Comparison of ENCODE assay signal across 9 cellular contexts in genomic region chr15:74780983-74781672, GRCh38. TPM values are rescaled to one million over a fixed set of nuclear protein-coding genes. Genes with fewer than 3 reads are reported as not detected.
DNase-seq lines count a peak whose midpoint lies in the region; ATAC-seq and TF ChIP-seq lines count a peak whose summit lies in the region.
"Had no signal": no experiment of that assay in that cellular context is flagged by ENCODE, and none has a peak within 500 bp of the region (broad histone marks: within the 10 kb centered on the region; RNA-seq: fewer than 3 reads in every experiment).

No MANE protein-coding gene starts in this region.

- peak overlapping the region; percentile 81 for H3K27ac ChIP-seq in CD4-positive, alpha-beta memory T cell (ENCODE audit: low read depth, low read length)

- peak overlapping the region; percentile 5 for H3K9ac ChIP-seq in iPS-15b (ENCODE audit: low read depth, low read length)

- peaks cover 4 to 32% of the 10 kb centered on the region in 2 donors for H3K36me3 Mint-ChIP-seq in CD4-positive, alpha-beta memory T cell
- H3K36me3 Mint-ChIP-seq in activated T-helper 1 cell treated with anti-CD3 and anti-CD28 coated beads, Interleukin-12 subunit alpha, Interleukin-12 subunit beta, Interleukin-2, Interleukin-4 antibody, amounts not matched to agents 30 ng/mL and 10 ng/mL and 1 ng/mL, durations not matched to agents 14 hours and 24 hours and 36 hours (ENCODE audit: low read depth): peaks cover 27% of the 10 kb centered on the region
- H3K36me3 Mint-ChIP-seq in stimulated activated naive B cell treated with anti-CD40 and anti-IgM and Interleukin-4, amounts not matched to agents 10 μg/mL and 1 μg/mL and 100 μg/mL, for 72 hours: peaks cover 36 to 46% of the 10 kb centered on the region in 2 donors

- no peaks in the 10 kb centered on the region for H3K27me3 Mint-ChIP-seq in CD4-positive, alpha-beta memory T cell
- H3K27me3 Mint-ChIP-seq in activated T-helper 1 cell treated with anti-CD3 and anti-CD28 coated beads, Interleukin-12 subunit alpha, Interleukin-12 subunit beta, Interleukin-2, Interleukin-4 antibody, amounts not matched to agents 30 ng/mL and 10 ng/mL and 1 ng/mL, durations not matched to agents 14 hours and 24 hours and 36 hours (ENCODE audit: insufficient read depth): no peaks in the 10 kb centered on the region
- H3K27me3 Mint-ChIP-seq in stimulated activated naive B cell treated with anti-CD40 and anti-IgM and Interleukin-4, amounts not matched to agents 10 μg/mL and 1 μg/mL and 100 μg/mL, for 72 hours: no peaks in the 10 kb centered on the region

- peaks cover 0 to 3% (median 0%) of the 10 kb centered on the region in 8 donors for H3K9me3 Mint-ChIP-seq in CD4-positive, alpha-beta memory T cell
- no peaks in the 10 kb centered on the region for H3K9me3 Mint-ChIP-seq in activated T-helper 1 cell treated with anti-CD3 and anti-CD28 coated beads, Interleukin-12 subunit alpha, Interleukin-12 subunit beta, Interleukin-2, Interleukin-4 antibody, amounts not matched to agents 30 ng/mL and 10 ng/mL and 1 ng/mL, durations not matched to agents 14 hours and 24 hours and 36 hours
- H3K9me3 Mint-ChIP-seq in stimulated activated naive B cell treated with anti-CD40 and anti-IgM and Interleukin-4, amounts not matched to agents 10 μg/mL and 1 μg/mL and 100 μg/mL, for 72 hours: no peaks in the 10 kb centered on the region

- H3K4me3 ChIP-seq in CD4-positive, alpha-beta memory T cell (ENCODE audit: low read length in 2 of 2): peak overlapping the region; percentile 55 to 76
- H3K4me3 ChIP-seq in Jurkat, Clone E6-1 (ENCODE audit: low read length): peak overlapping the region; percentile 60
- peak overlapping the region; percentile 66 for H3K4me3 ChIP-seq in iPS-15b (ENCODE audit: low read depth, low read length)

- ATAC-seq in stimulated activated naive B cell treated with anti-CD40 and anti-IgM and Interleukin-4, amounts not matched to agents 10 μg/mL and 1 μg/mL and 100 μg/mL, for 72 hours (replicated peaks): peak; percentile 12 to 13
- no peak for ATAC-seq in GM18519 (IDR thresholded peaks at IDR 0.05; ENCODE audit: low FRiP score, unreplicated experiment)

- H3K9me3 ChIP-seq in CD4-positive, alpha-beta memory T cell (ENCODE audit: control insufficient read depth in 1 of 2, low read length in 2 of 2): no peaks in the 10 kb centered on the region
- no peaks in the 10 kb centered on the region for H3K9me3 ChIP-seq in iPS-15b (ENCODE audit: control insufficient read depth, insufficient read depth, low read length)

- peaks cover 80% of the 10 kb centered on the region for H3K4me1 ChIP-seq in CD4-positive, alpha-beta memory T cell (ENCODE audit: insufficient read depth, low read length)
- peaks cover 2% of the 10 kb centered on the region for H3K4me1 ChIP-seq in iPS-15b (ENCODE audit: control insufficient read depth, insufficient read depth, low read length)

- POLR2A ChIA-PET in CD4-positive, alpha-beta memory T cell (lab: Charles Lee; ENCODE audit: partially characterized antibody): interaction anchor here (0.7 to 24.9 kb wide), 14 partner anchors 1 to 671 kb away, joined by 3 to 1342 read pairs (median 5); partner anchors contain the start of genes CLK3, CSK, FAM219B and RPP25

- peak; percentile 55 to 84 (median 58) for DNase-seq in CD4-positive, alpha-beta memory T cell
- no peak for DNase-seq in Jurkat, Clone E6-1 (ENCODE audit: low read depth, low spot score)
- DNase-seq in activated T-helper 1 cell treated with anti-CD3 and anti-CD28 coated beads, Interleukin-12 subunit alpha, Interleukin-12 subunit beta, Interleukin-2, Interleukin-4 antibody, amounts not matched to agents 30 ng/mL and 10 ng/mL and 1 ng/mL, durations not matched to agents 14 hours and 24 hours and 36 hours (ENCODE audit: low spot score): no peak
- DNase-seq in stimulated activated naive B cell treated with anti-CD40 and anti-IgM and Interleukin-4, amounts not matched to agents 10 μg/mL and 1 μg/mL and 100 μg/mL, for 72 hours: no peak
- DNase-seq in GM20000 (ENCODE audit: low spot score) (no peak), AG20443 (ENCODE audit: low spot score) (no peak)

- H3K27ac Mint-ChIP-seq in CD4-positive, alpha-beta memory T cell: peak overlapping the region; percentile 91 to 98 (median 96)
- H3K27ac Mint-ChIP-seq in activated T-helper 1 cell treated with anti-CD3 and anti-CD28 coated beads, Interleukin-12 subunit alpha, Interleukin-12 subunit beta, Interleukin-2, Interleukin-4 antibody, amounts not matched to agents 30 ng/mL and 10 ng/mL and 1 ng/mL, durations not matched to agents 14 hours and 24 hours and 36 hours: peak overlapping the region; percentile 100
- H3K27ac Mint-ChIP-seq in stimulated activated naive B cell treated with anti-CD40 and anti-IgM and Interleukin-4, amounts not matched to agents 10 μg/mL and 1 μg/mL and 100 μg/mL, for 72 hours: peak overlapping the region; percentile 97

- intact Hi-C loops in CD4-positive, alpha-beta memory T cell (cut with micrococcal nuclease): loop anchor here (1.0 to 2.0 kb wide), 5 partner anchors 8 to 670 kb away; partner anchors contain the start of gene SIN3A
- intact Hi-C loops in activated T-helper 1 cell treated with anti-CD3 and anti-CD28 coated beads, Interleukin-12 subunit alpha, Interleukin-12 subunit beta, Interleukin-2, Interleukin-4 antibody, amounts not matched to agents 30 ng/mL and 10 ng/mL and 1 ng/mL, durations not matched to agents 14 hours and 24 hours and 36 hours (cut with micrococcal nuclease): loop anchor here (1.0 to 10.0 kb wide), 9 partner anchors 7 to 844 kb away; partner anchors contain the start of genes CLK3, MPI, SCAMP2 and SNUPN

- peaks cover 48 to 89% (median 62%) of the 10 kb centered on the region in 4 donors for H3K4me1 Mint-ChIP-seq in CD4-positive, alpha-beta memory T cell
- peaks cover 66% of the 10 kb centered on the region for H3K4me1 Mint-ChIP-seq in activated T-helper 1 cell treated with anti-CD3 and anti-CD28 coated beads, Interleukin-12 subunit alpha, Interleukin-12 subunit beta, Interleukin-2, Interleukin-4 antibody, amounts not matched to agents 30 ng/mL and 10 ng/mL and 1 ng/mL, durations not matched to agents 14 hours and 24 hours and 36 hours (ENCODE audit: low read depth)
- peaks cover 75 to 90% of the 10 kb centered on the region in 2 donors for H3K4me1 Mint-ChIP-seq in stimulated activated naive B cell treated with anti-CD40 and anti-IgM and Interleukin-4, amounts not matched to agents 10 μg/mL and 1 μg/mL and 100 μg/mL, for 72 hours

- no peak for TF ChIP-seq CTCF in GM20000 (IDR thresholded peaks at IDR 0.05; ENCODE audit: extremely low read depth, missing control alignments)

- peak overlapping the region; percentile 88 to 97 (median 96) for H3K4me3 Mint-ChIP-seq in CD4-positive, alpha-beta memory T cell
- peak overlapping the region; percentile 96 for H3K4me3 Mint-ChIP-seq in activated T-helper 1 cell treated with anti-CD3 and anti-CD28 coated beads, Interleukin-12 subunit alpha, Interleukin-12 subunit beta, Interleukin-2, Interleukin-4 antibody, amounts not matched to agents 30 ng/mL and 10 ng/mL and 1 ng/mL, durations not matched to agents 14 hours and 24 hours and 36 hours
- peak overlapping the region; percentile 98 for H3K4me3 Mint-ChIP-seq in stimulated activated naive B cell treated with anti-CD40 and anti-IgM and Interleukin-4, amounts not matched to agents 10 μg/mL and 1 μg/mL and 100 μg/mL, for 72 hours

- CTCF ChIA-PET in CD4-positive, alpha-beta memory T cell (lab: Charles Lee; ENCODE audit: partially characterized antibody): interaction anchor here (0.6 to 36.4 kb wide), 8 partner anchors 2 to 174 kb away, joined by 3 to 1908 read pairs (median 8); partner anchors contain the start of genes CSK and LMAN1L

- no peaks in the 10 kb centered on the region for H3K27me3 ChIP-seq in CD4-positive, alpha-beta memory T cell (ENCODE audit: insufficient read depth, low read length)
- H3K27me3 ChIP-seq in iPS-15b (ENCODE audit: control insufficient read depth, insufficient read depth, low read length): peaks cover 35% of the 10 kb centered on the region

- H3K36me3 ChIP-seq in CD4-positive, alpha-beta memory T cell (ENCODE audit: insufficient read depth, low read length): no peaks in the 10 kb centered on the region
- H3K36me3 ChIP-seq in iPS-15b (ENCODE audit: control insufficient read depth, insufficient read depth, low read length): no peaks in the 10 kb centered on the region

RNA-seq across cellular contexts. Expression of gene CSK, which starts 0.8 kb away (rescaled TPM):
- total RNA-seq in CD4-positive, alpha-beta memory T cell: 100 to 1,000 TPM; 234 to 247 TPM
- polyA plus RNA-seq in CD4-positive, alpha-beta memory T cell: 100 to 1,000 TPM in 1 of 2 donors, 10 to 100 TPM in 1; 72.5 to 125 TPM
- polyA plus RNA-seq in Jurkat, Clone E6-1 (2012; ENCODE audit: insufficient read depth, insufficient read length): 222 TPM
- 348 and 362 TPM in 2 replicates for total RNA-seq in activated T-helper 1 cell treated with anti-CD3 and anti-CD28 coated beads, Interleukin-12 subunit alpha, Interleukin-12 subunit beta, Interleukin-2, Interleukin-4 antibody, amounts not matched to agents 30 ng/mL and 10 ng/mL and 1 ng/mL, durations not matched to agents 14 hours and 24 hours and 36 hours

RNA-seq across cellular contexts. Expression of gene LMAN1L, which starts 31.5 kb away (rescaled TPM):
- under 1 TPM; 0.23 to 0.39 TPM for total RNA-seq in CD4-positive, alpha-beta memory T cell
- not detected for polyA plus RNA-seq in CD4-positive, alpha-beta memory T cell
- polyA plus RNA-seq in Jurkat, Clone E6-1 (2012; ENCODE audit: insufficient read depth, insufficient read length): not detected
- total RNA-seq in activated T-helper 1 cell treated with anti-CD3 and anti-CD28 coated beads, Interleukin-12 subunit alpha, Interleukin-12 subunit beta, Interleukin-2, Interleukin-4 antibody, amounts not matched to agents 30 ng/mL and 10 ng/mL and 1 ng/mL, durations not matched to agents 14 hours and 24 hours and 36 hours: 0.75 and 0.93 TPM in 2 replicates

RNA-seq across cellular contexts. Expression of gene CYP1A2, which starts 32.5 kb away (rescaled TPM):
- total RNA-seq in CD4-positive, alpha-beta memory T cell: not detected
- polyA plus RNA-seq in CD4-positive, alpha-beta memory T cell: not detected
- polyA plus RNA-seq in Jurkat, Clone E6-1 (2012; ENCODE audit: insufficient read depth, insufficient read length): not detected
- not detected in 2 replicates for total RNA-seq in activated T-helper 1 cell treated with anti-CD3 and anti-CD28 coated beads, Interleukin-12 subunit alpha, Interleukin-12 subunit beta, Interleukin-2, Interleukin-4 antibody, amounts not matched to agents 30 ng/mL and 10 ng/mL and 1 ng/mL, durations not matched to agents 14 hours and 24 hours and 36 hours
- total RNA-seq: HT1080 had no signal

RNA-seq across cellular contexts. Expression of gene CPLX3, which starts 45.3 kb away (rescaled TPM):
- total RNA-seq in CD4-positive, alpha-beta memory T cell: not detected
- not detected for polyA plus RNA-seq in CD4-positive, alpha-beta memory T cell
- polyA plus RNA-seq in Jurkat, Clone E6-1 (2012; ENCODE audit: insufficient read depth, insufficient read length): not detected
- 0.17 and 0.29 TPM in 2 replicates for total RNA-seq in activated T-helper 1 cell treated with anti-CD3 and anti-CD28 coated beads, Interleukin-12 subunit alpha, Interleukin-12 subunit beta, Interleukin-2, Interleukin-4 antibody, amounts not matched to agents 30 ng/mL and 10 ng/mL and 1 ng/mL, durations not matched to agents 14 hours and 24 hours and 36 hours

RNA-seq across cellular contexts. Expression of gene CYP1A1, which starts 55.8 kb away (rescaled TPM):
- under 1 TPM; 0.11 to 0.26 TPM for total RNA-seq in CD4-positive, alpha-beta memory T cell
- polyA plus RNA-seq in CD4-positive, alpha-beta memory T cell: not detected
- polyA plus RNA-seq in Jurkat, Clone E6-1 (2012; ENCODE audit: insufficient read depth, insufficient read length): 0.96 TPM
- 0.29 and 0.37 TPM in 2 replicates for total RNA-seq in activated T-helper 1 cell treated with anti-CD3 and anti-CD28 coated beads, Interleukin-12 subunit alpha, Interleukin-12 subunit beta, Interleukin-2, Interleukin-4 antibody, amounts not matched to agents 30 ng/mL and 10 ng/mL and 1 ng/mL, durations not matched to agents 14 hours and 24 hours and 36 hours

Comparison
In these comparisons a context has a peak if more than half of its experiments do, and no peak if none do; other contexts are left out.
1. DNase-seq: peak in CD4-positive, alpha-beta memory T cell (5 of 5); none in Jurkat, Clone E6-1 (single experiment), activated T-helper 1 cell treated with anti-CD3 and anti-CD28 coated beads, Interleukin-12 subunit alpha, Interleukin-12 subunit beta, Interleukin-2, Interleukin-4 antibody, amounts not matched to agents 30 ng/mL and 10 ng/mL and 1 ng/mL, durations not matched to agents 14 hours and 24 hours and 36 hours (single experiment), stimulated activated naive B cell treated with anti-CD40 and anti-IgM and Interleukin-4, amounts not matched to agents 10 μg/mL and 1 μg/mL and 100 μg/mL, for 72 hours (single experiment), GM20000 (single experiment) and AG20443 (single experiment).
2. Peak in every context shown above with its lines, with median percentiles within 50 percentile points of each other: H3K4me3 ChIP-seq, H3K27ac Mint-ChIP-seq and H3K4me3 Mint-ChIP-seq.